ENCODE assay signal across 8 cellular contexts in the genomic region with DNA sequence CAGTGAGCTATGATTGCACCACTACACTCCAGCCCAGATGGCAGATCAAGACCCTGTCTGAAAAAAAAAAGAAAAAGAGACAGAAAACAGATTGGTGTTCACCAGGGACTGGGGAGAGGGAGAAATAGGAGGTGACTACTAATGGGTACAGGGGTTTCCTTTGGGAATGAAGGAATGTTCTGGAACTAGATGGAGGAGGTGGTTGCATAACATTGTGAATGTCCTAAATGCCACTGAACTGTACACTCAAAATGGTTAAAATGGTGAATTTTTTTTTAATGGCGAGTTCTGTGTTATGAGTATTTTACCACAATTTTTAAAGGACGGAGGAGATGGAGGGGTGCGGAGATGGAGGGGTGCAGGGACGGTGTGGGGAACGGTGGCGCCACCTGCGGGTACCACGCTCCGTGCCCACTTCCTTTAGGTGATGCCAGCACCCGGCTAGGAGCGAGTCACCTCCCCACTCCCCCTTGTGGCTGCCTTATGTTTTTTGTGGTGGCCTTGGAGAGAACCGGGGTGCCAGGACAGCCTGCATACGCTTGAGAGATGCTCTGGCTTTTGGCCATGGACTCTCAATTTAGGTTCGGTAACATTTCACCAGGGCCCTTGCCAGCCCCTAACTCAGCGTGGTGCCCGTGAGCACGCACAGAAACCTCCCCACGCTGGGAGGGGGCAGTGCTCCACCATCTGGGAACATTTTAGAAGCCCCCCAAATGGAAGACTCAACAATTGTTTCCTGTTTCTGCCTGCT. TPM values are rescaled to one million over a fixed set of nuclear protein-coding genes. Genes with fewer than 3 reads are reported as not detected.
DNase-seq lines count a peak whose midpoint lies in the region; ATAC-seq, FAIRE-seq and TF ChIP-seq lines count a peak whose summit lies in the region.

No MANE protein-coding gene starts in this region.

- H2BK20ac ChIP-seq in H1 (ENCODE audit: low read length): no peak overlapping the region

- peaks cover 0 to 2% of the 10 kb centered on the region in 2 experiments for H4K20me1 ChIP-seq in H1 (replicated peaks in 1 of 2; ENCODE audit: control insufficient read depth in 1 of 2, insufficient read depth in 2 of 2, low read length in 2 of 2)

- no peak overlapping the region for H2BK15ac ChIP-seq in H1 (ENCODE audit: low read length)

- H2BK120ac ChIP-seq in H1 (replicated peaks; ENCODE audit: low read depth, low read length): no peak overlapping the region

- H3K36me3 ChIP-seq in H1 (ENCODE audit: control insufficient read depth in 2 of 4, insufficient read depth in 4 of 4, low read length in 3 of 4): no peaks in the 10 kb centered on the region

- H2BK5ac ChIP-seq in H1 (ENCODE audit: low read depth, low read length): no peak overlapping the region

- TF ChIP-seq POLR2A in H1 (IDR thresholded peaks at IDR 0.05; ENCODE audit: control extremely low read depth in 1 of 2, low read depth in 2 of 2, low read length in 2 of 2): no peak

- H3K9me3 Mint-ChIP-seq in activated CD8-positive, alpha-beta T cell treated with anti-CD3 and anti-CD28 coated beads, Interleukin-2, amount 10 ng/mL, durations not matched to agents 7 days and 5 days (ENCODE audit: insufficient read depth): no peaks in the 10 kb centered on the region
- peaks cover 12% of the 10 kb centered on the region for H3K9me3 Mint-ChIP-seq in nephron progenitor cell

- peak; percentile 81 to 84 for TF ChIP-seq RAD21 in H1 (IDR thresholded peaks at IDR 0.05 in 1 of 2, conservative IDR thresholded peaks at IDR 0.05 in 1 of 2; ENCODE audit: low read depth in 2 of 2, low read length in 2 of 2)

- TF ChIP-seq EP300 in H1 (IDR thresholded peaks at IDR 0.05; ENCODE audit: borderline replicate concordance in 1 of 2, low read depth in 2 of 2, low read length in 2 of 2): no peak

- H3K27me3 ChIP-seq in H1 (replicated peaks in 1 of 4; ENCODE audit: control insufficient read depth in 3 of 4, extremely low read depth in 1 of 4, insufficient read depth in 3 of 4, low read length in 3 of 4): no peaks in the 10 kb centered on the region

- peaks cover 3% of the 10 kb centered on the region for H3K27me3 Mint-ChIP-seq in activated CD8-positive, alpha-beta T cell treated with anti-CD3 and anti-CD28 coated beads, Interleukin-2, amount 10 ng/mL, durations not matched to agents 7 days and 5 days (ENCODE audit: low read depth)
- peaks cover 16% of the 10 kb centered on the region for H3K27me3 Mint-ChIP-seq in nephron progenitor cell (ENCODE audit: low read depth, poor library complexity)

- TF ChIP-seq CTCF in HFF-Myc (IDR thresholded peaks at IDR 0.05; ENCODE audit: low read depth, low read length, missing control alignments): peak; percentile 76
- TF ChIP-seq CTCF in H1 (IDR thresholded peaks at IDR 0.05; ENCODE audit: control extremely low read depth in 1 of 3, insufficient read depth in 1 of 3, low read depth in 1 of 3, low read length in 3 of 3): peak; percentile 95 to 99 (median 97)
- TF ChIP-seq CTCF in nephron progenitor cell (IDR thresholded peaks at IDR 0.05): peak; percentile 8

- no peaks in the 10 kb centered on the region; a peak in 1 of 7 replicates for H3K4me1 ChIP-seq in H1 (replicated peaks in 1 of 4; ENCODE audit: control insufficient read depth in 3 of 4, insufficient read depth in 4 of 4, low read length in 3 of 4)

- H3K23me2 ChIP-seq in H1 (ENCODE audit: low read depth, low read length): no peaks in the 10 kb centered on the region

- H4K5ac ChIP-seq in H1 (ENCODE audit: insufficient read length, low read depth, low read length): no peak overlapping the region

- 17% methylated on average over 18 of the region's 18 CpGs; no CpG with 5 or more reads in 1 of the 2 experiments for WGBS in H1 (ENCODE audit: extremely low coverage in 1 of 2, insufficient coverage in 1 of 2, insufficient read length in 1 of 2, insufficient replicate concordance in 2 of 2, low coverage in 1 of 2, low lambda C conversion rate in 2 of 2, missing lambda C conversion rate in 1 of 2), 2 experiments

- H3K27ac Mint-ChIP-seq in activated CD8-positive, alpha-beta T cell treated with anti-CD3 and anti-CD28 coated beads, Interleukin-2, amount 10 ng/mL, durations not matched to agents 7 days and 5 days: no peak overlapping the region
- peak overlapping the region; percentile 68 for H3K27ac Mint-ChIP-seq in nephron progenitor cell

- H2BK12ac ChIP-seq in H1 (ENCODE audit: low read depth, low read length): no peak overlapping the region

- H3K4me3 ChIP-seq in HFF-Myc (replicated peaks; ENCODE audit: low read depth, low read length): no peak overlapping the region
- H3K4me3 ChIP-seq in H1 (ENCODE audit: extremely low read depth in 1 of 4, insufficient read depth in 2 of 4, low read depth in 3 of 4, low read length in 4 of 4): no peak overlapping the region

- H3K14ac ChIP-seq in H1 (ENCODE audit: insufficient read length): no peak overlapping the region

- POLR2A ChIA-PET in activated CD8-positive, alpha-beta T cell treated with anti-CD3 and anti-CD28 coated beads, Interleukin-2, amount 10 ng/mL, durations not matched to agents 7 days and 5 days (lab: Charles Lee): no interaction called here
- POLR2A ChIA-PET in H1 (lab: Charles Lee; ENCODE audit: partially characterized antibody): interaction anchor here (0.6 to 5.1 kb wide), 3 partner anchors 12 to 17 kb away, joined by 3 to 34 read pairs (median 12); partner anchors contain the start of gene UBC

- H4K91ac ChIP-seq in H1 (replicated peaks; ENCODE audit: insufficient read length, low read length): no peak overlapping the region

- no peak overlapping the region for H3K4me2 ChIP-seq in H1 (ENCODE audit: insufficient read depth in 1 of 2, low read depth in 2 of 2, low read length in 2 of 2)

- FAIRE-seq in H1 (lab: Jason Lieb, UNC): no peak
- FAIRE-seq in urothelium cell line (lab: Jason Lieb, UNC): no peak

- no peak overlapping the region for H4K8ac ChIP-seq in H1 (ENCODE audit: extremely low read depth, insufficient read depth, low read length)

- no peaks in the 10 kb centered on the region; the same call in 1 of the 2 replicates for H3K79me1 ChIP-seq in H1 (ENCODE audit: low read depth, low read length)

- no peaks in the 10 kb centered on the region for H3K36me3 Mint-ChIP-seq in activated CD8-positive, alpha-beta T cell treated with anti-CD3 and anti-CD28 coated beads, Interleukin-2, amount 10 ng/mL, durations not matched to agents 7 days and 5 days (ENCODE audit: low read depth)
- no peaks in the 10 kb centered on the region for H3K36me3 Mint-ChIP-seq in nephron progenitor cell (ENCODE audit: low read depth)

- H3K18ac ChIP-seq in H1 (ENCODE audit: extremely low read depth, low read length): no peak overlapping the region

- no peaks in the 10 kb centered on the region for H3K79me2 ChIP-seq in H1 (ENCODE audit: control insufficient read depth in 1 of 2, insufficient read depth in 2 of 2, low read length in 2 of 2)

- ATAC-seq in activated CD8-positive, alpha-beta T cell treated with anti-CD3 and anti-CD28 coated beads, Interleukin-2, amount 10 ng/mL, durations not matched to agents 7 days and 5 days: peak; percentile 93
- ATAC-seq in GM18517 (IDR thresholded peaks at IDR 0.05; ENCODE audit: unreplicated experiment): no peak

- no peaks in the 10 kb centered on the region for H3K9me3 ChIP-seq in H1 (ENCODE audit: insufficient read depth in 2 of 2, low read depth in 1 of 2, low read length in 1 of 2)

- DNase-seq in D341Med (ENCODE audit: low spot score) (peak; percentile 76), HFF-Myc (ENCODE audit: extremely low read depth, low read depth) (no peak), NCI-H774 (lab: John Stamatoyannopoulos, UW) (peak; percentile 25), H1 (ENCODE audit: low read depth in 1 of 2, low spot score in 2 of 2) (peak; percentile 53 to 87), nephron progenitor cell (no peak), urothelium cell line (ENCODE audit: low spot score) (peak; percentile 61)
- peak; percentile 80 for DNase-seq in activated CD8-positive, alpha-beta T cell treated with anti-CD3 and anti-CD28 coated beads, Interleukin-2, amount 10 ng/mL, durations not matched to agents 7 days and 5 days

- H2AK5ac ChIP-seq in H1 (ENCODE audit: low read depth, low read length): no peak overlapping the region

- H3K23ac ChIP-seq in H1 (ENCODE audit: insufficient read length): no peak overlapping the region

- peak overlapping the region; percentile 10 for H3K4me3 Mint-ChIP-seq in activated CD8-positive, alpha-beta T cell treated with anti-CD3 and anti-CD28 coated beads, Interleukin-2, amount 10 ng/mL, durations not matched to agents 7 days and 5 days
- no peak overlapping the region for H3K4me3 Mint-ChIP-seq in nephron progenitor cell

- no peak overlapping the region for H3K4ac ChIP-seq in H1 (replicated peaks; ENCODE audit: insufficient read length, low read depth, low read length)

- H2AFZ ChIP-seq in H1 (ENCODE audit: low read length): no peak overlapping the region

- CTCF ChIA-PET in activated CD8-positive, alpha-beta T cell treated with anti-CD3 and anti-CD28 coated beads, Interleukin-2, amount 10 ng/mL, durations not matched to agents 7 days and 5 days (lab: Charles Lee): no interaction called here
- CTCF ChIA-PET in H1 (lab: Charles Lee; ENCODE audit: partially characterized antibody): interaction anchor here (0.7 to 3.3 kb wide), 14 partner anchors 8 to 533 kb away, joined by 3 to 13 read pairs (median 4); no protein-coding TSS in a partner anchor

- H3K27ac ChIP-seq in H1 (ENCODE audit: low read depth, low read length): no peak overlapping the region

- H3K9ac ChIP-seq in H1 (replicated peaks in 1 of 4; ENCODE audit: extremely low read depth in 1 of 4, low read depth in 3 of 4, low read length in 3 of 4): no peak overlapping the region

- no peak overlapping the region for H3K56ac ChIP-seq in H1 (replicated peaks; ENCODE audit: insufficient read length, low read depth, low read length)

- peaks cover 15% of the 10 kb centered on the region for H3K4me1 Mint-ChIP-seq in activated CD8-positive, alpha-beta T cell treated with anti-CD3 and anti-CD28 coated beads, Interleukin-2, amount 10 ng/mL, durations not matched to agents 7 days and 5 days (ENCODE audit: low read depth)
- H3K4me1 Mint-ChIP-seq in nephron progenitor cell: no peaks in the 10 kb centered on the region

RNA-seq across cellular contexts. Expression of gene UBC, which starts 16.1 kb away (rescaled TPM):
- 100 to 1,000 TPM; 974 to 998 TPM for total RNA-seq in activated CD8-positive, alpha-beta T cell treated with anti-CD3 and anti-CD28 coated beads, Interleukin-2, amount 10 ng/mL, durations not matched to agents 7 days and 5 days
- 559 and 571 TPM in 2 replicates for total RNA-seq in H1 (2021; fragmentation: NEBNext Ultra II Directional; extraction: Animal tissue kit (Norgen Biotek cat#: 25700))
- 366 and 749 TPM in 2 replicates for polyA plus RNA-seq in H1 (2011; rRNA removed)
- polyA plus RNA-seq in H1 (2011; cell fraction: cytosol; rRNA removed): 933 TPM
- polyA plus RNA-seq in H1 (2011; cell fraction: nucleus; rRNA removed): 730 TPM
- 760 to 816 TPM (median 784 TPM) in 4 replicates for polyA plus RNA-seq in H1 (2012, experiment 1 of 2)
- polyA plus RNA-seq in H1 (2012, experiment 2 of 2): 361 TPM
- polyA plus RNA-seq in H1 (2013, experiment 1 of 2): 525 TPM
- 524 TPM for polyA plus RNA-seq in H1 (2013, experiment 2 of 2)
- polyA minus RNA-seq in H1 (2011; rRNA and poly(A)+ RNA removed): 622 and 655 TPM in 2 replicates
- 263 TPM for polyA minus RNA-seq in H1 (2011; cell fraction: cytosol; rRNA and poly(A)+ RNA removed)
- polyA minus RNA-seq in H1 (2011; cell fraction: nucleus; rRNA and poly(A)+ RNA removed): 233 TPM

RNA-seq across cellular contexts. Expression of gene SCARB1, which starts 34.7 kb away (rescaled TPM):
- 10 to 100 TPM; 12.5 to 14.6 TPM for total RNA-seq in activated CD8-positive, alpha-beta T cell treated with anti-CD3 and anti-CD28 coated beads, Interleukin-2, amount 10 ng/mL, durations not matched to agents 7 days and 5 days
- 57.1 and 58.0 TPM in 2 replicates for total RNA-seq in H1 (2021; fragmentation: NEBNext Ultra II Directional; extraction: Animal tissue kit (Norgen Biotek cat#: 25700))
- 45.3 and 70.7 TPM in 2 replicates for polyA plus RNA-seq in H1 (2011; rRNA removed)
- polyA plus RNA-seq in H1 (2011; cell fraction: cytosol; rRNA removed): 49.4 TPM
- 108 TPM for polyA plus RNA-seq in H1 (2011; cell fraction: nucleus; rRNA removed)
- polyA plus RNA-seq in H1 (2012, experiment 1 of 2): 52.4 to 76.7 TPM (median 66.8 TPM) in 4 replicates
- 40.2 TPM for polyA plus RNA-seq in H1 (2012, experiment 2 of 2)
- 81.2 TPM for polyA plus RNA-seq in H1 (2013, experiment 1 of 2)
- polyA plus RNA-seq in H1 (2013, experiment 2 of 2): 90.5 TPM
- 52.9 and 55.6 TPM in 2 replicates for polyA minus RNA-seq in H1 (2011; rRNA and poly(A)+ RNA removed)
- 28.3 TPM for polyA minus RNA-seq in H1 (2011; cell fraction: cytosol; rRNA and poly(A)+ RNA removed)
- 31.4 TPM for polyA minus RNA-seq in H1 (2011; cell fraction: nucleus; rRNA and poly(A)+ RNA removed)

Comparison
In these comparisons a context has a peak if more than half of its experiments do, and no peak if none do; other contexts are left out.
1. DNase-seq: peak in D341Med (single experiment), NCI-H774 (single experiment), activated CD8-positive, alpha-beta T cell treated with anti-CD3 and anti-CD28 coated beads, Interleukin-2, amount 10 ng/mL, durations not matched to agents 7 days and 5 days (single experiment), H1 (2 of 2) and urothelium cell line (single experiment); none in HFF-Myc (single experiment) and nephron progenitor cell (single experiment).
2. CTCF ChIP-seq: peak in every context shown above with its lines; median percentile 97 in H1; 76 in HFF-Myc; 8 in nephron progenitor cell.